ENCODE assay signal across 17 cellular contexts in genomic region chr5:134432677-134433359, GRCh38. TPM values are rescaled to one million over a fixed set of nuclear protein-coding genes. Genes with fewer than 3 reads are reported as not detected.
A peak's percentile ranks its signal among the peaks of the same experiment; 100 is the strongest.
DNase-seq lines count a peak whose midpoint lies in the region; ATAC-seq, FAIRE-seq and TF ChIP-seq lines count a peak whose summit lies in the region.
"Had no signal": no experiment of that assay in that cellular context is flagged by ENCODE, and none has a peak within 500 bp of the region (broad histone marks: within the 10 kb centered on the region; RNA-seq: fewer than 3 reads in every experiment).

No MANE protein-coding gene starts in this region.

- H3K4me1 ChIP-seq in HepG2 (ENCODE audit: insufficient read depth, low read length), result peaks cover 54% of the 10 kb centered on the region

- ATAC-seq in activated naive CD8-positive, alpha-beta T cell treated with anti-CD3 and anti-CD28 coated beads, Interleukin-2, amount 50 U/mL, for 24 hours, result no peak
- peak; percentile 48 for ATAC-seq in HepG2
- ATAC-seq in GM18511 (IDR thresholded peaks at IDR 0.05; ENCODE audit: unreplicated experiment), result no peak
- ATAC-seq: naive thymus-derived CD8-positive, alpha-beta T cell had no signal

- CTCF ChIA-PET in HepG2 (lab: Yijun Ruan, JAX; ENCODE audit: low intra/inter-chr PET ratio, low total read pairs), result no interaction called here

- peak; percentile 41 for DNase-seq in NCI-H2107 treated with DMSO at 0.1 percent for 48 hours (lab: John Stamatoyannopoulos, UW; ENCODE audit: unreplicated experiment)
- no peak for DNase-seq in NCI-H2107 (lab: John Stamatoyannopoulos, UW)
- DNase-seq in HT1080 (ENCODE audit: low read depth), result peak; percentile 66
- DNase-seq in activated naive CD8-positive, alpha-beta T cell treated with anti-CD3 and anti-CD28 coated beads, Interleukin-2, amount 50 U/mL, for 24 hours, result no peak
- no peak for DNase-seq in HepG2 (ENCODE audit: low spot score)
- no peak for DNase-seq in foreskin melanocyte
- DNase-seq in NCI-H1092 treated with DMSO at 0.1 percent for 48 hours (lab: John Stamatoyannopoulos, UW), result no peak
- DNase-seq: activated gamma-delta T cell treated with Interleukin-2 at 50 U/mL for 16 hours; CD8-positive, alpha-beta memory T cell; naive thymus-derived CD8-positive, alpha-beta T cell; NCI-H748 treated with DMSO at 0.1 percent for 48 hours; SHP77 treated with DMSO at 0.1 percent for 48 hours; sigmoid colon; testis had no signal

- H3K4me2 ChIP-seq in HepG2 (ENCODE audit: low read depth, low read length), result peak overlapping the region; percentile 77

- peaks cover 2% of the 10 kb centered on the region for H3K27me3 Mint-ChIP-seq in activated naive CD8-positive, alpha-beta T cell treated with anti-CD3 and anti-CD28 coated beads, Interleukin-2, amount 50 U/mL, for 24 hours

- H3K36me3 ChIP-seq in HepG2 (replicated peaks in 1 of 2; ENCODE audit: control insufficient read depth in 1 of 2, insufficient read depth in 2 of 2, low read length in 2 of 2), result no peaks in the 10 kb centered on the region
- H3K36me3 ChIP-seq: sigmoid colon had no signal

- H3K36me3 Mint-ChIP-seq in activated naive CD8-positive, alpha-beta T cell treated with anti-CD3 and anti-CD28 coated beads, Interleukin-2, amount 50 U/mL, for 24 hours (ENCODE audit: low read depth), result no peaks in the 10 kb centered on the region
- H3K36me3 Mint-ChIP-seq: CD8-positive, alpha-beta memory T cell; naive thymus-derived CD8-positive, alpha-beta T cell had no signal

- TF ChIP-seq RAD21 in HepG2 (CRISPR knock-in tag; IDR thresholded peaks at IDR 0.05), result no peak

- no peak for FAIRE-seq in HepG2 (lab: Jason Lieb, UNC)

- intact Hi-C loops in HepG2 (cut with micrococcal nuclease; ENCODE audit: unreplicated experiment), result no loop called here

- peak overlapping the region; percentile 36 to 41 (median 38); a peak in 5 of 6 replicates for H3K4me3 ChIP-seq in HepG2 (replicated peaks in 1 of 3; ENCODE audit: insufficient read depth in 1 of 3, low read depth in 2 of 3, low read length in 3 of 3)
- H3K4me3 ChIP-seq: coronary artery, sigmoid colon, testis had no signal

- H3K4me1 Mint-ChIP-seq in activated naive CD8-positive, alpha-beta T cell treated with anti-CD3 and anti-CD28 coated beads, Interleukin-2, amount 50 U/mL, for 24 hours, result peaks cover 47% of the 10 kb centered on the region

- H3K79me2 ChIP-seq in HepG2 (ENCODE audit: insufficient read depth, low read length), result no peaks in the 10 kb centered on the region

- no peaks in the 10 kb centered on the region for H3K9me3 Mint-ChIP-seq in activated naive CD8-positive, alpha-beta T cell treated with anti-CD3 and anti-CD28 coated beads, Interleukin-2, amount 50 U/mL, for 24 hours
- H3K9me3 Mint-ChIP-seq: CD8-positive, alpha-beta memory T cell; naive thymus-derived CD8-positive, alpha-beta T cell had no signal

- TF ChIP-seq CTCF in HepG2 (CRISPR knock-in tag; IDR thresholded peaks at IDR 0.05), result no peak

- peaks cover 2 to 16% of the 10 kb centered on the region in 2 experiments; a peak in 4 of 5 replicates for H3K27me3 ChIP-seq in HepG2 (ENCODE audit: control insufficient read depth in 1 of 2, insufficient read depth in 2 of 2, low read length in 2 of 2)
- H3K27me3 ChIP-seq: sigmoid colon, testis had no signal

- no peak for TF ChIP-seq POLR2A in HepG2 (IDR thresholded peaks at IDR 0.05; ENCODE audit: insufficient read depth in 1 of 2, low read depth in 2 of 2, low read length in 2 of 2)

- in situ Hi-C loops in HepG2 (cut with HindIII; ENCODE audit: extremely low pct_ligation_motif_present, low pct_unique_long_range_greater_than_20kb), result no loop called here

- H3K9me3 ChIP-seq in HepG2 (ENCODE audit: low read length), result no peaks in the 10 kb centered on the region
- H3K9me3 ChIP-seq: sigmoid colon, testis had no signal

- peak overlapping the region; percentile 25 for H3K4me3 Mint-ChIP-seq in activated naive CD8-positive, alpha-beta T cell treated with anti-CD3 and anti-CD28 coated beads, Interleukin-2, amount 50 U/mL, for 24 hours
- H3K4me3 Mint-ChIP-seq: CD8-positive, alpha-beta memory T cell; naive thymus-derived CD8-positive, alpha-beta T cell had no signal

- H3K27ac ChIP-seq in HepG2 (ENCODE audit: extremely low read length, insufficient read depth, low read length), result no peak overlapping the region
- H3K27ac ChIP-seq: 22Rv1, coronary artery, sigmoid colon, testis had no signal

- peak overlapping the region; percentile 50 for H3K27ac Mint-ChIP-seq in activated naive CD8-positive, alpha-beta T cell treated with anti-CD3 and anti-CD28 coated beads, Interleukin-2, amount 50 U/mL, for 24 hours

- no peaks in the 10 kb centered on the region for H4K20me1 ChIP-seq in HepG2 (ENCODE audit: insufficient read depth, low read length)

- TF ChIP-seq EP300 in HepG2 (IDR thresholded peaks at IDR 0.05; ENCODE audit: low read depth in 2 of 2, low read length in 2 of 2), result no peak
- no peak for TF ChIP-seq EP300 in HepG2 (CRISPR knock-in tag; IDR thresholded peaks at IDR 0.05; ENCODE audit: borderline replicate concordance)

- WGBS in HepG2 (ENCODE audit: low lambda C conversion rate), result 1% methylated on average over 14 of the region's 14 CpGs

- H2AFZ ChIP-seq in HepG2 (ENCODE audit: low read length), result peak overlapping the region; percentile 28

- BruUV-seq in HepG2 (replicated peaks; lab: Mats Ljungman, UMichigan), result no TSS peak

- H3K9ac ChIP-seq in HepG2 (ENCODE audit: insufficient read depth, low read depth, low read length), result peak overlapping the region; percentile 53

- POLR2A ChIA-PET in HepG2 (lab: Yijun Ruan, JAX), result interaction anchor here (1.0 to 1.5 kb wide), 5 partner anchors 17 to 79 kb away, joined by 3 to 4 read pairs (median 3); partner anchors contain the start of gene UBE2B

TF ChIP-seq in HepG2, 621 proteins besides CTCF, POLR2A, EP300 and RAD21 (continues in another document):
- TF ChIP-seq PCBP1 (IDR thresholded peaks at IDR 0.05; ENCODE audit: borderline replicate concordance, low read depth, low read length) (no peak), SAP130 (CRISPR knock-in tag; IDR thresholded peaks at IDR 0.05; ENCODE audit: low read depth) (peak; percentile 17; the same call in 1 of the 2 replicates), GATAD2A (CRISPR knock-in tag; IDR thresholded peaks at IDR 0.05) (peak; percentile 29; the same call in 1 of the 2 replicates)
- TF ChIP-seq, protein P1, sequence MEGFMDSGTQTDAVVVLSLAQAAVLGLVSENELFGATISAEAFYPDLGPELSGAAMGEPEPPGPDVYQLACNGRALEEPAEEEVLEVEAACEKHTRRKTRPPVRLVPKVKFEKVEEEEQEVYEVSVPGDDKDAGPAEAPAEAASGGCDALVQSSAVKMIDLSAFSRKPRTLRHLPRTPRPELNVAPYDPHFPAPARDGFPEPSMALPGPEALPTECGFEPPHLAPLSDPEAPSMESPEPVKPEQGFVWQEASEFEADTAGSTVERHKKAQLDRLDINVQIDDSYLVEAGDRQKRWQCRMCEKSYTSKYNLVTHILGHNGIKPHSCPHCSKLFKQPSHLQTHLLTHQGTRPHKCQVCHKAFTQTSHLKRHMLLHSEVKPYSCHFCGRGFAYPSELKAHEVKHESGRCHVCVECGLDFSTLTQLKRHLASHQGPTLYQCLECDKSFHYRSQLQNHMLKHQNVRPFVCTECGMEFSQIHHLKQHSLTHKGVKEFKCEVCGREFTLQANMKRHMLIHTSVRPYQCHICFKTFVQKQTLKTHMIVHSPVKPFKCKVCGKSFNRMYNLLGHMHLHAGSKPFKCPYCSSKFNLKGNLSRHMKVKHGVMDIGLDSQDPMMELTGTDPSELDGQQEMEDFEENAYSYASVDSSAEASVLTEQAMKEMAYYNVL (CRISPR knock-in tag; IDR thresholded peaks at IDR 0.05; ENCODE audit: borderline replicate concordance), result no peak
- TF ChIP-seq, protein P2, sequence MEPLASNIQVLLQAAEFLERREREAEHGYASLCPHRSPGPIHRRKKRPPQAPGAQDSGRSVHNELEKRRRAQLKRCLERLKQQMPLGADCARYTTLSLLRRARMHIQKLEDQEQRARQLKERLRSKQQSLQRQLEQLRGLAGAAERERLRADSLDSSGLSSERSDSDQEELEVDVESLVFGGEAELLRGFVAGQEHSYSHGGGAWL (CRISPR knock-in tag; IDR thresholded peaks at IDR 0.05), result no peak

RNA-seq across cellular contexts. Expression of gene CDKN2AIPNL, which starts 21.1 kb away (rescaled TPM):
- 81.7 and 83.0 TPM in 2 replicates for total RNA-seq in HT1080 (2014; rRNA removed; shearing (Covaris generic))
- polyA plus RNA-seq in HT1080 (2015; cell fraction: cytosol; rRNA removed), result 56.4 and 59.0 TPM in 2 replicates
- 11.1 and 11.6 TPM in 2 replicates for polyA plus RNA-seq in HT1080 (2015; cell fraction: nucleus; rRNA removed)
- total RNA-seq in HepG2 (2016; rRNA removed; fragmentation: Illumina TruSeq; extraction: Trizol), result 46.5 and 51.2 TPM in 2 replicates
- total RNA-seq in HepG2 (2016; cell fraction: cytosol; rRNA removed; fragmentation: Illumina TruSeq; extraction: Trizol; ENCODE audit: low read depth), result 43.9 and 45.2 TPM in 2 replicates
- total RNA-seq in HepG2 (2016; cell fraction: insoluble cytoplasmic fraction; rRNA removed; fragmentation: Illumina TruSeq; extraction: Trizol), result 51.0 and 57.6 TPM in 2 replicates
- 82.5 and 85.3 TPM in 2 replicates for total RNA-seq in HepG2 (2016; cell fraction: membrane; rRNA removed; fragmentation: Illumina TruSeq; extraction: Trizol)
- total RNA-seq in HepG2 (2016; cell fraction: nucleus; rRNA removed; fragmentation: Illumina TruSeq; extraction: Trizol), result 16.1 and 18.5 TPM in 2 replicates
- 13.5 and 17.4 TPM in 2 replicates for polyA plus RNA-seq in HepG2 (2011; rRNA removed)
- 15.3 and 17.9 TPM in 2 replicates for polyA plus RNA-seq in HepG2 (2011; cell fraction: cytosol; rRNA removed)
- polyA plus RNA-seq in HepG2 (2011; cell fraction: nucleus; rRNA removed), result 3.4 and 4.0 TPM in 2 replicates
- 16.4 and 22.9 TPM in 2 replicates for polyA plus RNA-seq in HepG2 (2012)
- polyA plus RNA-seq in HepG2 (2016; cell fraction: cytosol; fragmentation: Illumina TruSeq; extraction: Trizol; ENCODE audit: low read depth), result 45.6 and 53.1 TPM in 2 replicates
- 52.5 and 57.0 TPM in 2 replicates for polyA plus RNA-seq in HepG2 (2016; cell fraction: insoluble cytoplasmic fraction; fragmentation: Illumina TruSeq; extraction: Trizol; ENCODE audit: low read depth)
- 72.1 and 73.9 TPM in 2 replicates for polyA plus RNA-seq in HepG2 (2016; cell fraction: membrane; fragmentation: Illumina TruSeq; extraction: Trizol; ENCODE audit: low read depth)
- 25.5 and 28.1 TPM in 2 replicates for polyA plus RNA-seq in HepG2 (2016; cell fraction: nucleus; fragmentation: Illumina TruSeq; extraction: Trizol; ENCODE audit: insufficient read depth, low read depth)
- 7.8 TPM in 2 replicates for polyA minus RNA-seq in HepG2 (2011; rRNA and poly(A)+ RNA removed; ENCODE audit: low replicate concordance)
- 5.6 and 10.3 TPM in 2 replicates for polyA minus RNA-seq in HepG2 (2011; cell fraction: cytosol; rRNA and poly(A)+ RNA removed)
- polyA minus RNA-seq in HepG2 (2011; cell fraction: nucleus; rRNA and poly(A)+ RNA removed), result 5.3 and 6.8 TPM in 2 replicates

Comparison
In these comparisons a context has a peak if more than half of its experiments do, and no peak if none do; other contexts are left out.
1. DNase-seq: peak in NCI-H2107 treated with DMSO at 0.1 percent for 48 hours (single experiment) and HT1080 (single experiment); none in NCI-H2107 (single experiment), activated naive CD8-positive, alpha-beta T cell treated with anti-CD3 and anti-CD28 coated beads, Interleukin-2, amount 50 U/mL, for 24 hours (single experiment), HepG2 (single experiment), foreskin melanocyte (single experiment) and NCI-H1092 treated with DMSO at 0.1 percent for 48 hours (single experiment).